Comparison of ENCODE assay signal across 12 cellular contexts in genomic region chr1:182601926-182602325, GRCh38. TPM values are rescaled to one million over a fixed set of nuclear protein-coding genes. Genes with fewer than 3 reads are reported as not detected.
DNase-seq lines count a peak whose midpoint lies in the region; ATAC-seq and TF ChIP-seq lines count a peak whose summit lies in the region.
"Had no signal": no experiment of that assay in that cellular context is flagged by ENCODE, and none has a peak within 500 bp of the region (broad histone marks: within the 10 kb centered on the region; RNA-seq: fewer than 3 reads in every experiment).

No MANE protein-coding gene starts in this region.

- H2AFZ ChIP-seq in SU-DHL-6 (ENCODE audit: low read depth, low read length, severe bottlenecking), result no peak overlapping the region

- peaks cover 19% of the 10 kb centered on the region for H3K79me2 ChIP-seq in SU-DHL-6 (ENCODE audit: insufficient read depth, low read length)

- H4K20me1 ChIP-seq in SU-DHL-6 (ENCODE audit: low read depth, low read length), result no peaks in the 10 kb centered on the region; the same call in 1 of the 2 replicates

- no peaks in the 10 kb centered on the region for H3K9me2 ChIP-seq in SU-DHL-6 (replicated peaks; ENCODE audit: insufficient read depth, low read length)

- no peaks in the 10 kb centered on the region for H3K9me3 ChIP-seq in SU-DHL-6 (ENCODE audit: insufficient read depth, low read length)
- no peaks in the 10 kb centered on the region for H3K9me3 ChIP-seq in lower lobe of right lung

- CTCF ChIA-PET in activated naive CD4-positive, alpha-beta T cell treated with anti-CD3 and anti-CD28 coated beads for 36 hours (lab: Charles Lee), result interaction anchor here (0.7 to 28.9 kb wide), 7 partner anchors 9 to 185 kb away, joined by 3 to 797 read pairs (median 8); partner anchors contain the start of genes NPL and RNASEL

- H3K27me3 ChIP-seq in SU-DHL-6 (ENCODE audit: low read length) (no peaks in the 10 kb centered on the region), lower lobe of right lung (ENCODE audit: low read depth) (no peaks in the 10 kb centered on the region)

- peak overlapping the region; percentile 91 for H3K4me3 ChIP-seq in GM12864 (ENCODE audit: low read depth, low read length)
- peak overlapping the region; percentile 75 for H3K4me3 ChIP-seq in SU-DHL-6 (ENCODE audit: insufficient read depth, low read length, poor library complexity, severe bottlenecking)
- H3K4me3 ChIP-seq in lower lobe of right lung, result peak overlapping the region; percentile 68

- ATAC-seq in lower lobe of right lung, result no peak

- H3K4me1 ChIP-seq in lower lobe of right lung, result peaks cover 50% of the 10 kb centered on the region

- peak; percentile 48 for DNase-seq in Ammon's horn (ENCODE audit: low spot score)
- DNase-seq in GM12864 (ENCODE audit: low read depth), result no peak
- DNase-seq in lower lobe of right lung, result no peak
- DNase-seq in occipital lobe (lab: John Stamatoyannopoulos, UW), result no peak
- no peak for DNase-seq in activated gamma-delta T cell treated with Interleukin-2 at 50 U/mL for 16 hours
- no peak for DNase-seq in central memory CD4-positive, alpha-beta T cell
- no peak for DNase-seq in activated naive CD4-positive, alpha-beta T cell treated with anti-CD3 and anti-CD28 coated beads for 36 hours

- intact Hi-C loops in lower lobe of right lung (cut with DNase I), result loop anchor here (5.0 kb wide), 1 partner anchor 180 kb away; no protein-coding TSS in a partner anchor
- intact Hi-C loops in activated naive CD4-positive, alpha-beta T cell treated with anti-CD3 and anti-CD28 coated beads for 36 hours (cut with micrococcal nuclease), result loop anchor here (1.0 to 5.0 kb wide), 4 partner anchors 73 to 300 kb away; no protein-coding TSS in a partner anchor

- H3K27me3 Mint-ChIP-seq in activated naive CD4-positive, alpha-beta T cell treated with anti-CD3 and anti-CD28 coated beads for 36 hours (ENCODE audit: low read depth), result no peaks in the 10 kb centered on the region
- H3K27me3 Mint-ChIP-seq: B cell had no signal

- no peaks in the 10 kb centered on the region for H3K36me3 Mint-ChIP-seq in activated naive CD4-positive, alpha-beta T cell treated with anti-CD3 and anti-CD28 coated beads for 36 hours (ENCODE audit: low read depth)
- H3K36me3 Mint-ChIP-seq: mesothelial cell of epicardium had no signal

- no peaks in the 10 kb centered on the region for H3K9me3 Mint-ChIP-seq in activated naive CD4-positive, alpha-beta T cell treated with anti-CD3 and anti-CD28 coated beads for 36 hours
- H3K9me3 Mint-ChIP-seq: activated T-cell treated with anti-CD3 and anti-CD28 coated beads, Interleukin-2, amount 50 U/mL, for 24 hours; mesothelial cell of epicardium had no signal

- H3K27ac ChIP-seq in SU-DHL-6 (ENCODE audit: low read depth, low read length) (peak overlapping the region; percentile 67), lower lobe of right lung (peak overlapping the region; percentile 82)

- no peak for TF ChIP-seq CTCF in GM12864 (IDR thresholded peaks at IDR 0.05; ENCODE audit: low read depth, low read length, missing control alignments)
- TF ChIP-seq CTCF in SU-DHL-6 (IDR thresholded peaks at IDR 0.05; ENCODE audit: insufficient read depth, low read length, poor library complexity, severe bottlenecking), result no peak
- TF ChIP-seq CTCF in lower lobe of right lung (IDR thresholded peaks at IDR 0.05), result no peak

- peaks cover 28% of the 10 kb centered on the region for H3K4me1 Mint-ChIP-seq in activated naive CD4-positive, alpha-beta T cell treated with anti-CD3 and anti-CD28 coated beads for 36 hours (ENCODE audit: low read depth)
- H3K4me1 Mint-ChIP-seq: B cell had no signal

- H3K36me3 ChIP-seq in SU-DHL-6 (ENCODE audit: low read length) (no peaks in the 10 kb centered on the region; the same call in none of the 2 replicates), lower lobe of right lung (peaks cover 31% of the 10 kb centered on the region)

- H3K27ac Mint-ChIP-seq in activated naive CD4-positive, alpha-beta T cell treated with anti-CD3 and anti-CD28 coated beads for 36 hours, result no peak overlapping the region
- H3K27ac Mint-ChIP-seq: activated T-cell treated with anti-CD3 and anti-CD28 coated beads, Interleukin-2, amount 50 U/mL, for 24 hours; B cell; mesothelial cell of epicardium; progenitor cell of endocrine pancreas had no signal

- H3K4me3 Mint-ChIP-seq in activated naive CD4-positive, alpha-beta T cell treated with anti-CD3 and anti-CD28 coated beads for 36 hours, result no peak overlapping the region
- H3K4me3 Mint-ChIP-seq: activated T-cell treated with anti-CD3 and anti-CD28 coated beads, Interleukin-2, amount 50 U/mL, for 24 hours; B cell; mesothelial cell of epicardium had no signal

- peak overlapping the region; percentile 83 for H3K4me2 ChIP-seq in SU-DHL-6 (ENCODE audit: low read depth, low read length, poor library complexity, severe bottlenecking)

- H3K9ac ChIP-seq in SU-DHL-6 (ENCODE audit: low read length), result peak overlapping the region; percentile 80

- peaks cover 23% of the 10 kb centered on the region for H3F3A ChIP-seq in SU-DHL-6 (ENCODE audit: insufficient read depth)

RNA-seq across cellular contexts. Expression of gene RGS16, which starts 2.3 kb away (rescaled TPM):
- total RNA-seq in lower lobe of right lung, result 14.6 TPM
- 1.6 TPM for total RNA-seq in occipital lobe
- 10 to 100 TPM; 35.3 to 37.3 TPM for total RNA-seq in activated naive CD4-positive, alpha-beta T cell treated with anti-CD3 and anti-CD28 coated beads for 36 hours

RNA-seq across cellular contexts. Expression of gene RNASEL, which starts 12.9 kb away (rescaled TPM):
- total RNA-seq in lower lobe of right lung (16.5 TPM), occipital lobe (4.1 TPM)
- 1 to 10 TPM; 2.5 TPM for total RNA-seq in activated naive CD4-positive, alpha-beta T cell treated with anti-CD3 and anti-CD28 coated beads for 36 hours
